In the genomic region with DNA sequence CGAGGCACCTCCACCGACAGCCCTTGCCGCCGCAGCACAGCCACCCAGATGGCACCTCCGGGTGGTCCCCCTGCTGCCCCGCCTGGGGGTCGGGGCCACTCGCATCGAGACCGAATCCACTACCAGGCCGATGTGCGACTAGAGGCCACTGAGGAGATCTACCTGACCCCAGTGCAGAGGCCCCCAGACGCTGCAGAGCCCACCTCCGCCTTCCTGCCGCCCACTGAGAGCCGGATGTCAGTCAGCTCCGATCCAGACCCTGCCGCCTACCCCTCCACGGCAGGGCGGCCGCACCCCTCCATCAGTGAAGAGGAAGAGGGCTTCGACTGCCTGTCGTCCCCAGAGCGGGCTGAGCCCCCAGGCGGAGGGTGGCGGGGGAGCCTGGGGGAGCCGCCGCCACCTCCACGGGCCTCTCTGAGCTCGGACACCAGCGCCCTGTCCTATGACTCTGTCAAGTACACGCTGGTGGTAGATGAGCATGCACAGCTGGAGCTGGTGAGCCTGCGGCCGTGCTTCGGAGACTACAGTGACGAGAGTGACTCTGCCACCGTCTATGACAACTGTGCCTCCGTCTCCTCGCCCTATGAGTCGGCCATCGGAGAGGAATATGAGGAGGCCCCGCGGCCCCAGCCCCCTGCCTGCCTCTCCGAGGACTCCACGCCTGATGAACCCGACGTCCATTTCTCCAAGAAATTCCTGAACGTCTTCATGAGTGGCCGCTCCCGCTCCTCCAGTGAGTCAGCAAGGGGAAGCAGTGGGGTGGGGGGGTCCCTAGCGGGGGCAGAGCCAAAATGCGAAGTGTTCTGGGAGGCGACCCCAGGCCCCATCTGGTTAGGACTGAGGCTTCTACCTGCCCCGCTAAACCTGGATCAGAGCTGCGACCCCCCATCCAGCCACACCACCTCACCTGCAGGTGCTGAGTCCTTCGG, we compare ENCODE assay signal across 17 cellular contexts. TPM values are rescaled to one million over a fixed set of nuclear protein-coding genes. Genes with fewer than 3 reads are reported as not detected.
DNase-seq lines count a peak whose midpoint lies in the region; ATAC-seq and TF ChIP-seq lines count a peak whose summit lies in the region.
"Had no signal": no experiment of that assay in that cellular context is flagged by ENCODE, and none has a peak within 500 bp of the region (broad histone marks: within the 10 kb centered on the region; RNA-seq: fewer than 3 reads in every experiment).

No MANE protein-coding gene starts in this region.

- peaks cover 0 to 48% (median 17%) of the 10 kb centered on the region in 4 donors for H3K4me1 ChIP-seq in tibial nerve

- H3K4me3 Mint-ChIP-seq in chondrocyte (ENCODE audit: unreplicated experiment) (no peak overlapping the region), memory B cell (no peak overlapping the region)

- DNase-seq in Right ventricle myocardium inferior (ENCODE audit: missing footprints): peak; percentile 61
- DNase-seq in Right ventricle myocardium superior: no peak
- peak; percentile 91 for DNase-seq in chondrocyte (ENCODE audit: low spot score)
- no peak for DNase-seq in memory B cell (ENCODE audit: low spot score in 2 of 2)
- DNase-seq in tibial nerve (ENCODE audit: low spot score in 2 of 2): no peak
- no peak for DNase-seq in brain microvascular endothelial cell
- no peak for DNase-seq in SIG-M5 treated with dmso at 0.1 percent for 504 hours (lab: John Stamatoyannopoulos, UW; ENCODE audit: unreplicated experiment)
- DNase-seq: AML-193; Caco-2; CD8-positive, alpha-beta memory T cell; DND-41; GDM1 had no signal

- in situ Hi-C loops in brain microvascular endothelial cell (cut with HindIII; ENCODE audit: low pct_ligation_motif_present, low sequenced_read_pairs): no loop called here

- peak overlapping the region; percentile 12 to 90 (median 56) for H3K27ac ChIP-seq in tibial nerve
- H3K27ac ChIP-seq in brain microvascular endothelial cell: no peak overlapping the region
- H3K27ac ChIP-seq: 22Rv1, BLaER1 had no signal

- no peaks in the 10 kb centered on the region for H3K9me3 Mint-ChIP-seq in chondrocyte (ENCODE audit: low read depth)
- no peaks in the 10 kb centered on the region for H3K9me3 Mint-ChIP-seq in memory B cell
- H3K9me3 Mint-ChIP-seq: CD8-positive, alpha-beta memory T cell had no signal

- no peaks in the 10 kb centered on the region for H3K9me3 ChIP-seq in tibial nerve
- H3K9me3 ChIP-seq: BLaER1, Caco-2 had no signal

- intact Hi-C loops in Right ventricle myocardium inferior (cut with DNase I) (no loop called here), Right ventricle myocardium superior (cut with DNase I) (no loop called here)

- no peaks in the 10 kb centered on the region for H3K36me3 Mint-ChIP-seq in chondrocyte (ENCODE audit: low read depth)
- no peaks in the 10 kb centered on the region for H3K36me3 Mint-ChIP-seq in memory B cell
- H3K36me3 Mint-ChIP-seq: CD8-positive, alpha-beta memory T cell had no signal

- ATAC-seq in Right ventricle myocardium inferior (no peak), Right ventricle myocardium superior (ENCODE audit: poor library complexity) (no peak), memory B cell (ENCODE audit: low read depth) (no peak), GM21529 (IDR thresholded peaks at IDR 0.05; ENCODE audit: unreplicated experiment) (no peak)
- ATAC-seq: HepG2 had no signal

- no peak for TF ChIP-seq POLR2A in tibial nerve (IDR thresholded peaks at IDR 0.05)

- WGBS in tibial nerve, 2 donors: 88 to 90% methylated on average over 43 to 44 of the region's 56 CpGs

- no peaks in the 10 kb centered on the region for H3K27me3 Mint-ChIP-seq in chondrocyte (ENCODE audit: low read depth)
- peaks cover 6% of the 10 kb centered on the region for H3K27me3 Mint-ChIP-seq in memory B cell

- no peak overlapping the region for H3K27ac Mint-ChIP-seq in chondrocyte (ENCODE audit: unreplicated experiment)
- peak overlapping the region; percentile 62 for H3K27ac Mint-ChIP-seq in memory B cell

- H3K4me3 ChIP-seq in tibial nerve (no peak overlapping the region), brain microvascular endothelial cell (ENCODE audit: low read depth, low read length) (no peak overlapping the region)
- H3K4me3 ChIP-seq: BLaER1 had no signal

- no peak for TF ChIP-seq CTCF in chondrocyte (IDR thresholded peaks at IDR 0.05)
- TF ChIP-seq CTCF in tibial nerve (IDR thresholded peaks at IDR 0.05): no peak
- no peak for TF ChIP-seq CTCF in brain microvascular endothelial cell (IDR thresholded peaks at IDR 0.05; ENCODE audit: low read depth, low read length, missing control alignments)

- H3K36me3 ChIP-seq in tibial nerve (peaks cover 0 to 41% (median 0%) of the 10 kb centered on the region in 3 donors), brain microvascular endothelial cell (replicated peaks) (no peaks in the 10 kb centered on the region)
- H3K36me3 ChIP-seq: BLaER1 had no signal

- H3K4me1 Mint-ChIP-seq in chondrocyte (ENCODE audit: low read depth) (peaks cover 9% of the 10 kb centered on the region), memory B cell (peaks cover 14% of the 10 kb centered on the region)

- TF ChIP-seq EP300 in tibial nerve (IDR thresholded peaks at IDR 0.05): no peak

- H3K27me3 ChIP-seq in tibial nerve (no peaks in the 10 kb centered on the region), brain microvascular endothelial cell (replicated peaks) (no peaks in the 10 kb centered on the region)

RNA-seq across cellular contexts. Expression of a gene that starts 4.4 kb away (rescaled TPM):
- total RNA-seq in Right ventricle myocardium inferior: not detected
- not detected for total RNA-seq in Right ventricle myocardium superior
- 0.49 to 1.4 TPM (median 0.80 TPM) in 3 replicates for total RNA-seq in chondrocyte
- 1 to 10 TPM in 2 of 4 donors, not detected in 2; 1.0 to 7.2 TPM for total RNA-seq in tibial nerve
- total RNA-seq: H4 had no signal

RNA-seq across cellular contexts. Expression of a gene that starts 15.0 kb away (rescaled TPM):
- total RNA-seq in Right ventricle myocardium inferior: 10.4 TPM
- total RNA-seq in Right ventricle myocardium superior: 8.5 TPM
- 17.5 to 22.8 TPM (median 20.4 TPM) in 3 replicates for total RNA-seq in chondrocyte
- 10 to 100 TPM; 33.9 to 38.4 (median 36.5) TPM for total RNA-seq in tibial nerve

RNA-seq across cellular contexts. Expression of a gene that starts 17.3 kb away (rescaled TPM):
- total RNA-seq in Right ventricle myocardium inferior (5.9 TPM), Right ventricle myocardium superior (4.5 TPM), chondrocyte (6.7 to 10.8 TPM (median 9.6 TPM) in 3 replicates), tibial nerve (100 to 1,000 TPM; 165 to 298 (median 230) TPM)

RNA-seq across cellular contexts. Expression of a gene that starts 19.7 kb away (rescaled TPM):
- total RNA-seq in Right ventricle myocardium inferior (not detected), Right ventricle myocardium superior (not detected), chondrocyte (not detected in 3 replicates), tibial nerve (not detected)
- total RNA-seq: H4 had no signal

RNA-seq across cellular contexts. Expression of a gene that starts 55.4 kb away (rescaled TPM):
- 69.8 TPM for total RNA-seq in Right ventricle myocardium inferior
- total RNA-seq in Right ventricle myocardium superior: 68.3 TPM
- total RNA-seq in chondrocyte: 12.2 to 16.8 TPM (median 13.8 TPM) in 3 replicates
- total RNA-seq in tibial nerve: 10 to 100 TPM; 48.8 to 96.4 (median 54.6) TPM

Comparison
In these comparisons a context has a peak if more than half of its experiments do, and no peak if none do; other contexts are left out.
1. DNase-seq: peak in Right ventricle myocardium inferior (single experiment) and chondrocyte (single experiment); none in Right ventricle myocardium superior (single experiment), memory B cell (0 of 2), tibial nerve (0 of 2), brain microvascular endothelial cell (single experiment) and SIG-M5 treated with dmso at 0.1 percent for 504 hours (single experiment).
2. RNA of a gene that starts 17.3 kb away (total RNA-seq): 165 to 298 TPM in tibial nerve; 6.7 to 10.8 TPM in chondrocyte, 5.9 TPM in Right ventricle myocardium inferior (single experiment) and 4.5 TPM in Right ventricle myocardium superior (single experiment); every median in the first group is over 10 times any median in the second.